13 cellular contexts compared by ENCODE assay signal in the genomic region with DNA sequence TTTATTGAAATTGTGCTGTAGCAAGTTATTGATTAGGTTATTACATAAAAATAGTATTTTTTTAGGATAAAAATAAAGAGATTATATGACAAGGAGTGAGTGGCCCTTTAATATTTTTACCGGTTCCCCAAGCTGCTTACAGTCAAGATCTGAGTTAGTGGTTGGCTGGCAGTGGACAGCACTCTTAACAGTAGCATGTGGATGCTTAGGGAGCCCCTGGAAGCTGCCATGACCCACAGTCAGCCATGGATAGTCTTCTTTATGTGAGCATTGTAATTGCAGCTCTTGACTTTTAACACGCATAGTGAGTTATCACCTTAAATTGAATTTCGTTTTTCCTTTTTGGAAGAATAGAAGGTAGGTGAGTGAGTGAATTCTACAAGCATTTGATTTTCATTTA.
"Had no signal": no experiment of that assay in that cellular context is flagged by ENCODE, and none has a peak within 500 bp of the region (broad histone marks: within the 10 kb centered on the region; RNA-seq: fewer than 3 reads in every experiment).

No MANE protein-coding gene starts in this region.

- H3K9me3 ChIP-seq: gastroesophageal sphincter, right lobe of liver, suprapubic skin, upper lobe of left lung had no signal

- H3K36me3 Mint-ChIP-seq: WTC11 had no signal

- H3K36me3 ChIP-seq: gastroesophageal sphincter, right lobe of liver, suprapubic skin, upper lobe of left lung had no signal

- H3K27ac ChIP-seq: gastroesophageal sphincter, right lobe of liver, suprapubic skin, upper lobe of left lung had no signal

- H3K4me3 ChIP-seq: gastroesophageal sphincter, right lobe of liver, suprapubic skin, upper lobe of left lung had no signal

- H3K27me3 Mint-ChIP-seq: activated CD4-positive, alpha-beta T cell treated with anti-CD3 and anti-CD28 coated beads, Interleukin-2, amount 10 ng/mL, durations not matched to agents 24 days and 14 days; naive B cell had no signal

- ATAC-seq: gastroesophageal sphincter; stimulated activated naive CD8-positive, alpha-beta T cell treated with anti-CD3 and anti-CD28 coated beads, Interleukin-15, Interleukin-2, amounts not matched to agents 100 U/mL and 50 U/mL, for 24 hours; WTC11 had no signal

- H3K4me3 Mint-ChIP-seq: activated CD4-positive, alpha-beta T cell treated with anti-CD3 and anti-CD28 coated beads, Interleukin-2, amount 10 ng/mL, durations not matched to agents 24 days and 14 days; activated T-helper 1 cell treated with anti-CD3 and anti-CD28 coated beads, Interleukin-12 subunit alpha, Interleukin-12 subunit beta, Interleukin-2, Interleukin-4 antibody, amounts not matched to agents 30 ng/mL and 10 ng/mL and 1 ng/mL, durations not matched to agents 14 hours and 24 hours and 36 hours; mesothelial cell of epicardium; naive B cell; WTC11 had no signal

- H3K9me3 Mint-ChIP-seq: activated CD4-positive, alpha-beta T cell treated with anti-CD3 and anti-CD28 coated beads, Interleukin-2, amount 10 ng/mL, durations not matched to agents 24 days and 14 days; activated T-helper 1 cell treated with anti-CD3 and anti-CD28 coated beads, Interleukin-12 subunit alpha, Interleukin-12 subunit beta, Interleukin-2, Interleukin-4 antibody, amounts not matched to agents 30 ng/mL and 10 ng/mL and 1 ng/mL, durations not matched to agents 14 hours and 24 hours and 36 hours; mesothelial cell of epicardium; WTC11 had no signal

- H3K27me3 ChIP-seq: gastroesophageal sphincter, right lobe of liver, suprapubic skin, upper lobe of left lung had no signal

- DNase-seq: activated CD4-positive, alpha-beta T cell treated with anti-CD3 and anti-CD28 coated beads, Interleukin-2, amount 10 ng/mL, durations not matched to agents 24 days and 14 days; activated naive CD4-positive, alpha-beta T cell; naive B cell; right lobe of liver; stimulated activated CD4-positive, alpha-beta T cell treated with anti-CD3 and anti-CD28 coated beads, Interleukin-2, amount 100 ng/mL, for 24 hours; stimulated activated naive CD8-positive, alpha-beta T cell treated with anti-CD3 and anti-CD28 coated beads, Interleukin-15, Interleukin-2, amounts not matched to agents 100 U/mL and 50 U/mL, for 24 hours; T-helper 1 cell; upper lobe of left lung had no signal

- H3K27ac Mint-ChIP-seq: activated CD4-positive, alpha-beta T cell treated with anti-CD3 and anti-CD28 coated beads, Interleukin-2, amount 10 ng/mL, durations not matched to agents 24 days and 14 days; activated T-helper 1 cell treated with anti-CD3 and anti-CD28 coated beads, Interleukin-12 subunit alpha, Interleukin-12 subunit beta, Interleukin-2, Interleukin-4 antibody, amounts not matched to agents 30 ng/mL and 10 ng/mL and 1 ng/mL, durations not matched to agents 14 hours and 24 hours and 36 hours; WTC11 had no signal
